Comparison of ENCODE assay signal across 24 cellular contexts in genomic region chr1:21664806-21665588, GRCh38. TPM values are rescaled to one million over a fixed set of nuclear protein-coding genes. Genes with fewer than 3 reads are reported as not detected.
DNase-seq lines count a peak whose midpoint lies in the region; ATAC-seq and TF ChIP-seq lines count a peak whose summit lies in the region.
"Had no signal": no experiment of that assay in that cellular context is flagged by ENCODE, and none has a peak within 500 bp of the region (broad histone marks: within the 10 kb centered on the region; RNA-seq: fewer than 3 reads in every experiment).

No MANE protein-coding gene starts in this region.

- H3K27ac Mint-ChIP-seq in stimulated activated naive B cell treated with anti-CD40 and anti-IgM and Interleukin-4, amounts not matched to agents 10 μg/mL and 1 μg/mL and 100 μg/mL, for 72 hours: no peak overlapping the region
- H3K27ac Mint-ChIP-seq: activated naive CD4-positive, alpha-beta T cell treated with anti-CD3 and anti-CD28 coated beads, Interleukin-2, amount 50 U/mL, for 24 hours; neural progenitor cell had no signal

- no peaks in the 10 kb centered on the region for H3K36me3 Mint-ChIP-seq in stimulated activated naive B cell treated with anti-CD40 and anti-IgM and Interleukin-4, amounts not matched to agents 10 μg/mL and 1 μg/mL and 100 μg/mL, for 72 hours
- H3K36me3 Mint-ChIP-seq: activated naive CD4-positive, alpha-beta T cell treated with anti-CD3 and anti-CD28 coated beads, Interleukin-2, amount 50 U/mL, for 24 hours; neural progenitor cell had no signal

- H3K27me3 Mint-ChIP-seq in stimulated activated naive B cell treated with anti-CD40 and anti-IgM and Interleukin-4, amounts not matched to agents 10 μg/mL and 1 μg/mL and 100 μg/mL, for 72 hours: peaks cover 62 to 85% of the 10 kb centered on the region in 2 donors

- TF ChIP-seq CTCF in right atrium auricular region (IDR thresholded peaks at IDR 0.05): no peak
- TF ChIP-seq CTCF in VCaP (conservative IDR thresholded peaks at IDR 0.05): no peak

- peaks cover 18 to 32% of the 10 kb centered on the region in 2 donors for H3K4me1 Mint-ChIP-seq in stimulated activated naive B cell treated with anti-CD40 and anti-IgM and Interleukin-4, amounts not matched to agents 10 μg/mL and 1 μg/mL and 100 μg/mL, for 72 hours
- H3K4me1 Mint-ChIP-seq: activated naive CD4-positive, alpha-beta T cell treated with anti-CD3 and anti-CD28 coated beads, Interleukin-2, amount 50 U/mL, for 24 hours had no signal

- ATAC-seq in left ventricle myocardium superior (no peak), left lobe of liver (no peak), HG02798 (IDR thresholded peaks at IDR 0.05; ENCODE audit: poor library complexity, unreplicated experiment) (no peak)
- no peak for ATAC-seq in stimulated activated naive B cell treated with anti-CD40 and anti-IgM and Interleukin-4, amounts not matched to agents 10 μg/mL and 1 μg/mL and 100 μg/mL, for 72 hours (replicated peaks)
- ATAC-seq: gastrocnemius medialis, HCT116, left colon, SK-N-SH treated with all-trans-retinoic acid at 6 μM for 48 hours had no signal

- H3K27me3 ChIP-seq in right atrium auricular region: peaks cover 0 to 3% of the 10 kb centered on the region in 2 donors

- H3K4me3 Mint-ChIP-seq in stimulated activated naive B cell treated with anti-CD40 and anti-IgM and Interleukin-4, amounts not matched to agents 10 μg/mL and 1 μg/mL and 100 μg/mL, for 72 hours: no peak overlapping the region
- H3K4me3 Mint-ChIP-seq: activated naive CD4-positive, alpha-beta T cell treated with anti-CD3 and anti-CD28 coated beads, Interleukin-2, amount 50 U/mL, for 24 hours; neural progenitor cell had no signal

- no peak overlapping the region for H3K4me3 ChIP-seq in right atrium auricular region
- H3K4me3 ChIP-seq: gastrocnemius medialis, hepatocyte, neural progenitor cell, tibial artery had no signal

- H3K9me3 Mint-ChIP-seq in stimulated activated naive B cell treated with anti-CD40 and anti-IgM and Interleukin-4, amounts not matched to agents 10 μg/mL and 1 μg/mL and 100 μg/mL, for 72 hours: no peaks in the 10 kb centered on the region
- H3K9me3 Mint-ChIP-seq: activated naive CD4-positive, alpha-beta T cell treated with anti-CD3 and anti-CD28 coated beads, Interleukin-2, amount 50 U/mL, for 24 hours; neural progenitor cell had no signal

- DNase-seq in right atrium auricular region (ENCODE audit: low spot score) (no peak), left ventricle myocardium superior (no peak), left lobe of liver (ENCODE audit: low spot score) (peak; percentile 24), kidney tubule cell (ENCODE audit: low spot score) (no peak)
- DNase-seq in stimulated activated naive B cell treated with anti-CD40 and anti-IgM and Interleukin-4, amounts not matched to agents 10 μg/mL and 1 μg/mL and 100 μg/mL, for 72 hours: no peak
- DNase-seq: activated CD4-positive, alpha-beta T cell treated with anti-CD3 and anti-CD28 coated beads for 4 hours; anterior cingulate cortex; Calu3; dermis blood vessel endothelial cell; gastrocnemius medialis; Karpas-422; left colon; mesenchymal stem cell; stimulated activated naive CD4-positive, alpha-beta T cell treated with Interleukin-2 at 50 U/mL for 16 hours; T-helper 2 cell had no signal

- peaks cover 0 to 60% of the 10 kb centered on the region in 2 donors for H3K4me1 ChIP-seq in right atrium auricular region

- no peaks in the 10 kb centered on the region for H3K9me3 ChIP-seq in right atrium auricular region
- H3K9me3 ChIP-seq: gastrocnemius medialis, tibial artery had no signal

- H3K36me3 ChIP-seq in right atrium auricular region: no peaks in the 10 kb centered on the region
- H3K36me3 ChIP-seq: gastrocnemius medialis, neural progenitor cell, tibial artery had no signal

- intact Hi-C loops in left ventricle myocardium superior (cut with micrococcal nuclease): no loop called here

- H3K27ac ChIP-seq in right atrium auricular region (peak overlapping the region; percentile 70 to 79), VCaP (peak overlapping the region; percentile 88; the same call in 1 of the 2 replicates)
- H3K27ac ChIP-seq: gastrocnemius medialis, hepatocyte, neural progenitor cell, tibial artery had no signal

RNA-seq across cellular contexts. Expression of gene RAP1GAP, which starts 4.2 kb away (rescaled TPM):
- 1 to 10 TPM; 4.0 to 8.4 TPM for total RNA-seq in right atrium auricular region
- total RNA-seq in left ventricle myocardium superior: 3.4 TPM
- 10.8 TPM for total RNA-seq in left lobe of liver
- total RNA-seq: OCI-LY7 had no signal
